Comparison of ENCODE assay signal across 8 cellular contexts in genomic region chr9:89318123-89319014, GRCh38. TPM values are rescaled to one million over a fixed set of nuclear protein-coding genes. Genes with fewer than 3 reads are reported as not detected.
DNase-seq lines count a peak whose midpoint lies in the region; ATAC-seq lines count a peak whose summit lies in the region.

Gene SECISBP2 (plus strand): TSS chr9:89318500. CDS start chr9:89318577, 77 bp downstream.

- H3K4me1 Mint-ChIP-seq in IgD-negative memory B cell, result peaks cover 40 to 64% (median 42%) of the 10 kb centered on the region in 3 donors

- H3K4me3 ChIP-seq in mononuclear cell (ENCODE audit: low read length), result peak within 1 kb of the TSS; percentile 78

- H3K36me3 Mint-ChIP-seq in IgD-negative memory B cell, result no peaks in the 10 kb centered on the region

- peak; percentile 89 for ATAC-seq in GM21529 (IDR thresholded peaks at IDR 0.05; ENCODE audit: unreplicated experiment)

- no peaks in the 10 kb centered on the region for H3K27me3 Mint-ChIP-seq in IgD-negative memory B cell

- no peaks in the 10 kb centered on the region for H3K9me3 Mint-ChIP-seq in IgD-negative memory B cell

- no peaks in the 10 kb centered on the region for H3K9me3 ChIP-seq in mononuclear cell (ENCODE audit: low read depth, low read length)

- peaks cover 36% of the 10 kb centered on the region for H3K4me1 ChIP-seq in mononuclear cell (ENCODE audit: insufficient read depth, low read length)

- H3K27me3 ChIP-seq in mononuclear cell (ENCODE audit: insufficient read depth, low read length), result no peaks in the 10 kb centered on the region

- peak within 1 kb of the TSS; percentile 92 to 99 (median 96) for H3K4me3 Mint-ChIP-seq in IgD-negative memory B cell

- H3K27ac Mint-ChIP-seq in IgD-negative memory B cell, result peak within 1 kb of the TSS; percentile 96 to 99 (median 97)

- DNase-seq in DMS153 treated with DMSO at 0.1 percent for 48 hours (lab: John Stamatoyannopoulos, UW; ENCODE audit: unreplicated experiment), result peak; percentile 90
- DNase-seq in OCI-M1 (lab: John Stamatoyannopoulos, UW), result peak; percentile 98
- DNase-seq in activated T-cell treated with anti-CD3 and anti-CD28 coated beads for 24 hours (ENCODE audit: low read depth), result peak; percentile 93
- DNase-seq in epidermal melanocyte (ENCODE audit: insufficient read length, low spot score), result peak; percentile 84
- DNase-seq in stimulated activated CD8-positive, alpha-beta memory T cell treated with anti-CD3 and anti-CD28 coated beads, Interleukin-4, amount 100 ng/mL, for 1 hour (ENCODE audit: low read depth in 2 of 2, low spot score in 1 of 2), result peak; percentile 87 to 92

RNA-seq across cellular contexts. Expression of gene SECISBP2, which starts in this region (rescaled TPM):
- 30.6 TPM for polyA plus RNA-seq in IgD-negative memory B cell
- total RNA-seq in mononuclear cell, result 96.6 TPM

Comparison
In these comparisons a context has a peak if more than half of its experiments do, and no peak if none do; other contexts are left out.
1. Peak in every context shown above with its lines: DNase-seq, ATAC-seq and H3K4me3 ChIP-seq.